In the genomic region with DNA sequence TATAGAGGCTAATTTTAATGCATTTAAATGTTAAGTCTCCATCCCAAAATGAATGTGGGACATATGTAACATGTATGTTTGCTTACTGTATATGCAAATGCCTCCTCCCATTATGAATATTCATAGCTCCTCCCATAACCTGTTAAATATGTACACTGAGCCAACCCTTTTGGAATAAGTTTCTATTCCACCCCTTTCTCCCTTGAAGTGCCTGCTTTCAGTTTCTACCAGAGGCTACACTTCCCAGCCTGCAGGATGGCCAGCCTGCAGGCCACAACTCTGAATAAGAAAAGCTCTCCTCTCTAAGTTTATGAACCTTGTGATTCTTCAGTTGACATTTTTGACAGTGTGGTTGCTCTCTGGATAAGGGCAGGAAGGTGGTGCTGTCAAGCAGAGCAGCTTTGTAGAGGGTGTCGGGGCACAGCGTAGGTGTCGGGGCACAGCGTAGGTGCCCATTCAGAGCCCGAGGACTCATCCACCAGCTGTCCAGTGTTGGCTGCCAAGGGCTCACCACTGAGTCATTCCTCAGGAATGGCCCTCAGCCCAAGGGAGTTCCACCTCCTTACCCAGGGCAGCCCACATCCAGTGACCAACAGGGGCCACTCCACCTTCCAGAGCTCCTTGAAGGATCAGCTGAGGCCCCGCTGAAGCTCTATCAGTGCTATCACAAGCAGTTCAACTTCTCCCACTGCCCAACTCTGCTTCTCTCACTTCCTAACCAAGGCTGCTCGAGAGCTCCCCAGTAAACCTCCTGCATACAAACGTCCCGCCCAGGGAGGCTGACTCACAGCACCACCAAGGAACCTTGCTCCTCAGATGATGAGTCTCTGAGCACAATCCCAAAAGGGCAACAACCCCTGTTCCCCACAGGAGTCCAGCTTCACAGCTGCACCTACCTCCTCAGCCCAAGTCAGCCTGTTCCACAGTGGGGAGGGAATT, we compare ENCODE assay signal across 1 cellular context.
TF ChIP-seq lines count a peak whose summit lies in the region.

No MANE protein-coding gene starts in this region.

TF ChIP-seq in SK-N-SH, 30 proteins besides CTCF, POLR2A, EP300 and RAD21 (continued from another document):
- TF ChIP-seq, protein P1, sequence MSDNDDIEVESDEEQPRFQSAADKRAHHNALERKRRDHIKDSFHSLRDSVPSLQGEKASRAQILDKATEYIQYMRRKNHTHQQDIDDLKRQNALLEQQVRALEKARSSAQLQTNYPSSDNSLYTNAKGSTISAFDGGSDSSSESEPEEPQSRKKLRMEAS (IDR thresholded peaks at IDR 0.05; ENCODE audit: low read depth), result no peak
- TF ChIP-seq NRF1 (IDR thresholded peaks at IDR 0.05; ENCODE audit: low read depth, low read length) (no peak), POLR2AphosphoS5 (IDR thresholded peaks at IDR 0.05; ENCODE audit: low read depth, low read length) (peak; percentile 37; the same call in 1 of the 2 replicates), SIN3A (IDR thresholded peaks at IDR 0.05; ENCODE audit: borderline replicate concordance, low read depth, low read length) (0 out of 2 replicates have a peak, but pooled peaks have one; percentile 25), TCF12 (IDR thresholded peaks at IDR 0.05) (peak; percentile 87), RXRA (IDR thresholded peaks at IDR 0.05; ENCODE audit: borderline replicate concordance, low read depth) (0 out of 2 replicates have a peak, but pooled peaks have one; percentile 26)
